ENCODE assay signal across 18 cellular contexts in the genomic region with DNA sequence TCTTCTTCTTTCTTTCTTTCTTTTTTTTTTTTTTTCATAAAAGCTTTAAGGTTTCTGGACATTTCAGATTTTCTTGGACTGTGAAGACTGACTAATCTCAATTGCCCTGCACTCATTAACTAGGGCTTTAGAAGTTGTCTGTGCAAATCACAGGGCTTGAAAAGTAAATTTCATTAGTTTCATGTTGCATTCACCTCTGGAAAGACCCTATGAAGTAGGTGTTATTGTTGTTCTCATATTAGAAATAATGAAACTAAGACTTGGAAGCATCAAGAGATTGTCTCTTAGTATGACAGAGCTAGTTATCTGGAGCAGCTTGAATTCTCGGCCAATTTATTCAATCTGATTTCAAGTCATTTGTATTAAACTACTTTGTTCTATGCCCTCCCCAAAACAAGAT. TPM values are rescaled to one million over a fixed set of nuclear protein-coding genes. Genes with fewer than 3 reads are reported as not detected.
DNase-seq lines count a peak whose midpoint lies in the region; ATAC-seq and TF ChIP-seq lines count a peak whose summit lies in the region.
"Had no signal": no experiment of that assay in that cellular context is flagged by ENCODE, and none has a peak within 500 bp of the region (broad histone marks: within the 10 kb centered on the region; RNA-seq: fewer than 3 reads in every experiment).

No MANE protein-coding gene starts in this region.

- TF ChIP-seq CTCF in endodermal cell (conservative IDR thresholded peaks at IDR 0.05) = no peak

- no peak overlapping the region for H3K4me3 ChIP-seq in endodermal cell (ENCODE audit: low read length)
- H3K4me3 ChIP-seq: MG63, mucosa of descending colon had no signal

- H3K9me3 ChIP-seq in endodermal cell (ENCODE audit: control insufficient read depth, low read length) = peaks cover 7% of the 10 kb centered on the region
- H3K9me3 ChIP-seq: MG63, mucosa of descending colon had no signal

- no peak overlapping the region for H3K4me3 Mint-ChIP-seq in endodermal cell
- H3K4me3 Mint-ChIP-seq: type B pancreatic cell had no signal

- H3K27me3 ChIP-seq in endodermal cell (ENCODE audit: control insufficient read depth, insufficient read depth, low read length, poor library complexity, severe bottlenecking) = no peaks in the 10 kb centered on the region
- H3K27me3 ChIP-seq: MG63 had no signal

- H3K27me3 Mint-ChIP-seq in endodermal cell (ENCODE audit: insufficient read depth) = no peaks in the 10 kb centered on the region
- H3K27me3 Mint-ChIP-seq: type B pancreatic cell had no signal

- H3K27ac ChIP-seq in endodermal cell (ENCODE audit: low read depth, low read length) = no peak overlapping the region
- H3K27ac ChIP-seq: parathyroid adenoma had no signal

- H3K4me1 ChIP-seq in endodermal cell (ENCODE audit: control insufficient read depth, insufficient read depth, low read length) = no peaks in the 10 kb centered on the region
- H3K4me1 ChIP-seq: parathyroid adenoma had no signal

- H3K36me3 ChIP-seq in endodermal cell (ENCODE audit: control insufficient read depth, insufficient read depth, low read length) = no peaks in the 10 kb centered on the region
- H3K36me3 ChIP-seq: MG63 had no signal

- no peaks in the 10 kb centered on the region for H3K36me3 Mint-ChIP-seq in endodermal cell (ENCODE audit: low read depth)
- H3K36me3 Mint-ChIP-seq: type B pancreatic cell had no signal

- H3K27ac Mint-ChIP-seq in endodermal cell = no peak overlapping the region
- H3K27ac Mint-ChIP-seq: type B pancreatic cell had no signal

- H3K9ac ChIP-seq in endodermal cell (ENCODE audit: extremely low read depth, low read length, poor library complexity, severe bottlenecking) = no peak overlapping the region
- H3K9ac ChIP-seq: parathyroid adenoma had no signal

- WGBS in endodermal cell (ENCODE audit: insufficient coverage in 1 of 2, insufficient read length in 1 of 2), 2 experiments = 91% methylated on average over 1 of the region's 1 CpG; no CpG with 5 or more reads in 1 of the 2 experiments

- peaks cover 15% of the 10 kb centered on the region for H3K4me1 Mint-ChIP-seq in endodermal cell

- DNase-seq in stimulated activated naive CD4-positive, alpha-beta T cell treated with Interleukin-2 at 50 U/mL for 16 hours (lab: John Stamatoyannopoulos, UW) = no peak
- DNase-seq in endodermal cell (no peak), cerebellar nuclear complex (lab: John Stamatoyannopoulos, UW) (no peak), NCI-H1930 (lab: John Stamatoyannopoulos, UW) (no peak)
- DNase-seq: activated naive CD4-positive, alpha-beta T cell treated with anti-CD3 and anti-CD28 coated beads, Interleukin-2, amount 50 U/mL, for 16 hours; COR-L47; GF-D8; kidney glomerular epithelial cell; MG63; mucosa of descending colon; NCI-H2171 had no signal

- H3K9me3 Mint-ChIP-seq in endodermal cell = no peaks in the 10 kb centered on the region
- H3K9me3 Mint-ChIP-seq: type B pancreatic cell had no signal

- ATAC-seq in GM18499 (IDR thresholded peaks at IDR 0.05; ENCODE audit: insufficient read depth, unreplicated experiment) = peak; percentile 90
- peak; percentile 80 for ATAC-seq in GM19452 (IDR thresholded peaks at IDR 0.05; ENCODE audit: unreplicated experiment)
- ATAC-seq in HG02759 (IDR thresholded peaks at IDR 0.05; ENCODE audit: unreplicated experiment) = peak; percentile 92
- peak; percentile 93 for ATAC-seq in HG03196 (IDR thresholded peaks at IDR 0.05; ENCODE audit: unreplicated experiment)
- ATAC-seq: mucosa of descending colon had no signal

RNA-seq across cellular contexts. Expression of gene SEMA3D, which starts 28.2 kb away (rescaled TPM):
- 10 to 100 TPM in 1 of 2 donors, 1 to 10 TPM in 1; 6.5 to 13.9 TPM for total RNA-seq in endodermal cell
- polyA plus RNA-seq in endodermal cell (2013, experiment 1 of 2) = 6.7 TPM
- polyA plus RNA-seq in endodermal cell (2013, experiment 2 of 2) = 7.4 TPM
- total RNA-seq: HT-29 had no signal
